23 cellular contexts compared by ENCODE assay signal in genomic region chr11:81895258-81895657, GRCh38.
"Had no signal": no experiment of that assay in that cellular context is flagged by ENCODE, and none has a peak within 500 bp of the region (broad histone marks: within the 10 kb centered on the region; RNA-seq: fewer than 3 reads in every experiment).

No MANE protein-coding gene starts in this region.

- DNase-seq: activated CD4-positive, alpha-beta memory T cell treated with anti-CD3 and anti-CD28 coated beads for 36 hours; activated CD4-positive, alpha-beta T cell treated with anti-CD3 and anti-CD28 coated beads, Interleukin-2, amount 10 ng/mL, durations not matched to agents 7 days and 5 days; activated CD4-positive, CD25-positive, alpha-beta regulatory T cell; activated CD8-positive, alpha-beta memory T cell treated with anti-CD3 and anti-CD28 coated beads for 24 hours; activated gamma-delta T cell treated with Interleukin-2 at 50 U/mL for 16 hours; activated naive CD4-positive, alpha-beta T cell treated with anti-CD3 and anti-CD28 coated beads, Interleukin-2, amount 10 ng/mL, durations not matched to agents 7 days and 5 days; activated naive CD8-positive, alpha-beta T cell treated with anti-CD3 and anti-CD28 coated beads for 36 hours; activated T-cell treated with anti-CD3 and anti-CD28 coated beads, Interleukin-2, amount 50 U/mL, for 48 hours; brain microvascular endothelial cell; NCI-H1105 treated with DMSO at 0.1 percent for 48 hours; NCI-H1436 treated with DMSO at 0.1 percent for 48 hours; NCI-H187; NCI-H2081 treated with DMSO at 0.1 percent for 48 hours; NCI-H2171 treated with DMSO at 0.1 percent for 48 hours; NCI-H226; NCI-H510A; NCI-H526 treated with DMSO at 0.1 percent for 48 hours; PC-3; T-cell; T1000 had no signal

- ATAC-seq: PC-3, T-cell had no signal

- H3K4me3 Mint-ChIP-seq: activated CD4-positive, alpha-beta memory T cell treated with anti-CD3 and anti-CD28 coated beads for 36 hours; activated CD4-positive, alpha-beta T cell treated with anti-CD3 and anti-CD28 coated beads, Interleukin-2, amount 10 ng/mL, durations not matched to agents 7 days and 5 days; activated naive CD4-positive, alpha-beta T cell treated with anti-CD3 and anti-CD28 coated beads, Interleukin-2, amount 10 ng/mL, durations not matched to agents 7 days and 5 days; activated naive CD8-positive, alpha-beta T cell treated with anti-CD3 and anti-CD28 coated beads for 36 hours; T-cell had no signal

- H3K27ac Mint-ChIP-seq: activated CD4-positive, alpha-beta memory T cell treated with anti-CD3 and anti-CD28 coated beads for 36 hours; activated CD4-positive, alpha-beta T cell treated with anti-CD3 and anti-CD28 coated beads, Interleukin-2, amount 10 ng/mL, durations not matched to agents 7 days and 5 days; activated naive CD4-positive, alpha-beta T cell treated with anti-CD3 and anti-CD28 coated beads, Interleukin-2, amount 10 ng/mL, durations not matched to agents 7 days and 5 days; activated naive CD8-positive, alpha-beta T cell treated with anti-CD3 and anti-CD28 coated beads for 36 hours; activated T-helper 2 cell treated with anti-CD3 and anti-CD28 coated beads, Interferon-gamma antibody, Interleukin-2, Interleukin-4, amounts not matched to agents 10 μg/mL and 5 μg/mL and 100 μg/mL, durations not matched to agents 14 hours and 24 hours and 36 hours; T-cell had no signal

- H3K27me3 ChIP-seq: brain microvascular endothelial cell, cardiac muscle cell had no signal

- H3K27me3 Mint-ChIP-seq: activated CD4-positive, alpha-beta memory T cell treated with anti-CD3 and anti-CD28 coated beads for 36 hours; activated CD4-positive, alpha-beta T cell treated with anti-CD3 and anti-CD28 coated beads, Interleukin-2, amount 10 ng/mL, durations not matched to agents 7 days and 5 days; activated naive CD4-positive, alpha-beta T cell treated with anti-CD3 and anti-CD28 coated beads, Interleukin-2, amount 10 ng/mL, durations not matched to agents 7 days and 5 days; activated naive CD8-positive, alpha-beta T cell treated with anti-CD3 and anti-CD28 coated beads for 36 hours had no signal

- H3K36me3 Mint-ChIP-seq: activated CD4-positive, alpha-beta memory T cell treated with anti-CD3 and anti-CD28 coated beads for 36 hours; activated naive CD4-positive, alpha-beta T cell treated with anti-CD3 and anti-CD28 coated beads, Interleukin-2, amount 10 ng/mL, durations not matched to agents 7 days and 5 days; activated naive CD8-positive, alpha-beta T cell treated with anti-CD3 and anti-CD28 coated beads for 36 hours; T-cell had no signal

- H3K36me3 ChIP-seq: brain microvascular endothelial cell, cardiac muscle cell had no signal

- H3K27ac ChIP-seq: brain microvascular endothelial cell, cardiac muscle cell, SK-N-MC had no signal

- H3K9me3 Mint-ChIP-seq: activated CD4-positive, alpha-beta T cell treated with anti-CD3 and anti-CD28 coated beads, Interleukin-2, amount 10 ng/mL, durations not matched to agents 7 days and 5 days; activated naive CD4-positive, alpha-beta T cell treated with anti-CD3 and anti-CD28 coated beads, Interleukin-2, amount 10 ng/mL, durations not matched to agents 7 days and 5 days had no signal

- H3K4me1 Mint-ChIP-seq: activated CD4-positive, alpha-beta T cell treated with anti-CD3 and anti-CD28 coated beads, Interleukin-2, amount 10 ng/mL, durations not matched to agents 7 days and 5 days; activated naive CD4-positive, alpha-beta T cell treated with anti-CD3 and anti-CD28 coated beads, Interleukin-2, amount 10 ng/mL, durations not matched to agents 7 days and 5 days; activated naive CD8-positive, alpha-beta T cell treated with anti-CD3 and anti-CD28 coated beads for 36 hours; T-cell had no signal

- H3K4me3 ChIP-seq: cardiac muscle cell, SK-N-MC had no signal
